ENCODE assay signal across 11 cellular contexts in the genomic region with DNA sequence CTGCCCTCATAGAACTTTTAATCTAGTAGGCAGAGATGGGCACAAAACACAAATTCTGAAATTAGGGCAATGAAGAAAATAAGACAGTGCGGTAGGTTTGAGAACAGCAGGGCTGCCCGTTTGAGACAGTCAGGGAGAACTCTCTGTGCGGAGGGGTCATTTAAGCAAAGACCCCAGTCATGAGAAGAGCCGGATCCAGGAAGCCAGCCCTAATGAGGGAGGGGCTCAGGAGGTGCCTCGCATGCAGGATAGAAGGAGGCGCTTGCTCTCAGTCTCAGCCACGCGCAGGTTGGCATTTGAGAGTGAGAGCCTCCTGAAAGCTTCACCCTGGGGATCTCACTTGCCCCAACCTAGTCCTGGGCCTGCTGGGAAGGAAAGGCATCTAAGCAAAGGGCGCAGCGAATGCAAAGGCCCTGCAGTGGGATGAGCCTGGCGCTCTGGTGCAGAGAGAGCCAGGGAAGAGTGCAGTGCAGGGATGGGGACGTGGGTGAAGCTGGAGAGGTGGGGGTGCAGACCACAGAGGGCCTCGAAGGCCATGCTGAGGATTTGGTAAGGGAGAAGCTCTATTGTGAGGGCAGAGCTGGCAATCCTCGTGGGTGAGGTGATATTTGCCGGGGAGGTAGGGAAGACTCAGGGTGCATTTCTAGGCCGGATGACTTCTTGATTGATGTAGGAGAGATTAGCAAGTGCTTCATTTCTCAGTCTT.
DNase-seq lines count a peak whose midpoint lies in the region; ATAC-seq and TF ChIP-seq lines count a peak whose summit lies in the region.
"Had no signal": no experiment of that assay in that cellular context is flagged by ENCODE, and none has a peak within 500 bp of the region (broad histone marks: within the 10 kb centered on the region; RNA-seq: fewer than 3 reads in every experiment).

No MANE protein-coding gene starts in this region.

- H3K36me3 ChIP-seq in adrenal gland (replicated peaks in 1 of 2) (no peaks in the 10 kb centered on the region), subcutaneous abdominal adipose tissue (ENCODE audit: control insufficient read depth in 5 of 5, insufficient read depth in 5 of 5, low read length in 5 of 5) (no peaks in the 10 kb centered on the region)

- H3K27me3 ChIP-seq in adrenal gland: no peaks in the 10 kb centered on the region
- H3K27me3 ChIP-seq in subcutaneous abdominal adipose tissue (ENCODE audit: control insufficient read depth in 5 of 5, insufficient read depth in 4 of 5, low read length in 5 of 5): no peaks in the 10 kb centered on the region

- no peak for ATAC-seq in GM18520 (IDR thresholded peaks at IDR 0.05; ENCODE audit: unreplicated experiment)
- ATAC-seq: K562 had no signal

- H3K4me1 ChIP-seq in adrenal gland (replicated peaks in 1 of 2) (peaks cover 43 to 45% of the 10 kb centered on the region in 2 donors), subcutaneous abdominal adipose tissue (ENCODE audit: control insufficient read depth in 5 of 5, insufficient read depth in 5 of 5, low read length in 5 of 5) (peaks cover 11 to 50% (median 30%) of the 10 kb centered on the region in 5 donors)

- H3K27ac Mint-ChIP-seq in activated CD4-positive, alpha-beta T cell treated with anti-CD3 and anti-CD28 coated beads, Interleukin-2, amount 10 ng/mL, durations not matched to agents 24 days and 14 days: peak overlapping the region; percentile 7
- peak overlapping the region; percentile 87 for H3K27ac Mint-ChIP-seq in mesothelial cell of epicardium
- H3K27ac Mint-ChIP-seq: activated CD4-positive, alpha-beta memory T cell treated with anti-CD3 and anti-CD28 coated beads for 36 hours; activated naive CD4-positive, alpha-beta T cell treated with anti-CD3 and anti-CD28 coated beads for 36 hours had no signal

- H3K4me3 ChIP-seq in adrenal gland (no peak overlapping the region), subcutaneous abdominal adipose tissue (ENCODE audit: low read depth in 1 of 5, low read length in 5 of 5) (peak overlapping the region in 1 of 5 donors; percentile 11)
- H3K4me3 ChIP-seq: K562 had no signal

- H3K27ac ChIP-seq in adrenal gland (peak overlapping the region; percentile 71 to 96 (median 74)), subcutaneous abdominal adipose tissue (ENCODE audit: low read depth, low read length) (peak overlapping the region; percentile 41)

- WGBS in adrenal gland, 4 donors: 79 to 89% (median 88%) methylated on average over 15 to 16 of the region's 16 CpGs

- TF ChIP-seq CTCF in adrenal gland (IDR thresholded peaks at IDR 0.05): no peak
- no peak for TF ChIP-seq CTCF in mesothelial cell of epicardium (IDR thresholded peaks at IDR 0.05; ENCODE audit: unreplicated experiment)

- H3K4me3 Mint-ChIP-seq in activated CD4-positive, alpha-beta T cell treated with anti-CD3 and anti-CD28 coated beads, Interleukin-2, amount 10 ng/mL, durations not matched to agents 24 days and 14 days: no peak overlapping the region
- H3K4me3 Mint-ChIP-seq in mesothelial cell of epicardium: no peak overlapping the region
- H3K4me3 Mint-ChIP-seq: activated CD4-positive, alpha-beta memory T cell treated with anti-CD3 and anti-CD28 coated beads for 36 hours; activated naive CD4-positive, alpha-beta T cell treated with anti-CD3 and anti-CD28 coated beads for 36 hours had no signal

- no peaks in the 10 kb centered on the region for H3K27me3 Mint-ChIP-seq in activated CD4-positive, alpha-beta T cell treated with anti-CD3 and anti-CD28 coated beads, Interleukin-2, amount 10 ng/mL, durations not matched to agents 24 days and 14 days
- no peaks in the 10 kb centered on the region for H3K27me3 Mint-ChIP-seq in mesothelial cell of epicardium (ENCODE audit: low read depth)
- H3K27me3 Mint-ChIP-seq: activated CD4-positive, alpha-beta memory T cell treated with anti-CD3 and anti-CD28 coated beads for 36 hours had no signal

- intact Hi-C loops in activated CD4-positive, alpha-beta T cell treated with anti-CD3 and anti-CD28 coated beads, Interleukin-2, amount 10 ng/mL, durations not matched to agents 24 days and 14 days (cut with micrococcal nuclease): loop anchor here (5.0 kb wide), 1 partner anchor 188 kb away; a partner anchor contains a TSS
- intact Hi-C loops in adrenal gland (cut with DNase I): loop anchor here (10.0 kb wide), 1 partner anchor 65 kb away; no protein-coding TSS in a partner anchor

- H3K9me3 ChIP-seq in adrenal gland (replicated peaks in 1 of 3) (no peaks in the 10 kb centered on the region), subcutaneous abdominal adipose tissue (ENCODE audit: control insufficient read depth in 5 of 5, low read length in 5 of 5) (no peaks in the 10 kb centered on the region)

- TF ChIP-seq POLR2A in adrenal gland (IDR thresholded peaks at IDR 0.05): no peak

- H3K9ac ChIP-seq in subcutaneous abdominal adipose tissue (ENCODE audit: low read length in 5 of 5): peak overlapping the region in 2 of 5 donors; percentile 21 to 65

- no peak for DNase-seq in activated CD4-positive, alpha-beta T cell treated with anti-CD3 and anti-CD28 coated beads, Interleukin-2, amount 10 ng/mL, durations not matched to agents 24 days and 14 days
- DNase-seq in activated CD4-positive, alpha-beta T cell treated with anti-CD3 and anti-CD28 coated beads, Interleukin-2, amount 50 U/mL, for 1 hour: no peak
- no peak for DNase-seq in adrenal gland
- no peak for DNase-seq in mesothelial cell of epicardium (ENCODE audit: low spot score in 2 of 2, unreplicated experiment in 2 of 2)
- DNase-seq in 8988T: no peak
- DNase-seq in Ammon's horn (ENCODE audit: low spot score): no peak
- DNase-seq: activated CD4-positive, alpha-beta memory T cell treated with anti-CD3 and anti-CD28 coated beads for 36 hours; activated naive CD4-positive, alpha-beta T cell treated with anti-CD3 and anti-CD28 coated beads for 36 hours had no signal

- no peaks in the 10 kb centered on the region for H3K36me3 Mint-ChIP-seq in activated CD4-positive, alpha-beta T cell treated with anti-CD3 and anti-CD28 coated beads, Interleukin-2, amount 10 ng/mL, durations not matched to agents 24 days and 14 days (ENCODE audit: low read depth)
- H3K36me3 Mint-ChIP-seq in mesothelial cell of epicardium: no peaks in the 10 kb centered on the region
- H3K36me3 Mint-ChIP-seq: activated CD4-positive, alpha-beta memory T cell treated with anti-CD3 and anti-CD28 coated beads for 36 hours had no signal

- H3K4me1 Mint-ChIP-seq in activated CD4-positive, alpha-beta T cell treated with anti-CD3 and anti-CD28 coated beads, Interleukin-2, amount 10 ng/mL, durations not matched to agents 24 days and 14 days: peaks cover 47% of the 10 kb centered on the region
- peaks cover 53% of the 10 kb centered on the region for H3K4me1 Mint-ChIP-seq in mesothelial cell of epicardium

- H3K9me3 Mint-ChIP-seq in activated CD4-positive, alpha-beta T cell treated with anti-CD3 and anti-CD28 coated beads, Interleukin-2, amount 10 ng/mL, durations not matched to agents 24 days and 14 days: no peaks in the 10 kb centered on the region
- no peaks in the 10 kb centered on the region for H3K9me3 Mint-ChIP-seq in mesothelial cell of epicardium
- H3K9me3 Mint-ChIP-seq: activated CD4-positive, alpha-beta memory T cell treated with anti-CD3 and anti-CD28 coated beads for 36 hours; activated naive CD4-positive, alpha-beta T cell treated with anti-CD3 and anti-CD28 coated beads for 36 hours had no signal
